ENCODE assay signal across 27 cellular contexts in the genomic region with DNA sequence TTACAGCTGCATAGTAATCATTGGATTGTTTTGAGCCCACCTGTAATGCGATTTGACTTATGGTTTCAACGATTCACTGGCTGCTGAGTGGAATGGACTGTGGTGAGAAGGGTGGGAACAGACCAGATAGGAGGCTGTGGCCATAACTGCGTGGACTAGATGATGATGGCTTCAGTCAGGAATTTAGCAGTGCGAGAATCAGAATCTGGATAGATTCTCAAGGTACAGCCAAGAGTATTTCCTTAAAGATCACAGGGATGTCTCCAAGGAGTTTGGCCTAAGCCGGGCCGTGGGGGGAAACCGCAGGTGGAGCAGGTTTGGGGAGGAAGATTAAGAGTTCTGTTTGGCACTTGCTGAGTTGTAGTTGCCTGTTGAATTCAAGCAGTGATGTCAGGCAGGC. TPM values are rescaled to one million over a fixed set of nuclear protein-coding genes. Genes with fewer than 3 reads are reported as not detected.
DNase-seq lines count a peak whose midpoint lies in the region; ATAC-seq and TF ChIP-seq lines count a peak whose summit lies in the region.
"Had no signal": no experiment of that assay in that cellular context is flagged by ENCODE, and none has a peak within 500 bp of the region (broad histone marks: within the 10 kb centered on the region; RNA-seq: fewer than 3 reads in every experiment).

No MANE protein-coding gene starts in this region.

- no peaks in the 10 kb centered on the region for H3K9me3 Mint-ChIP-seq in endodermal cell
- H3K9me3 Mint-ChIP-seq: activated CD4-positive, alpha-beta T cell treated with anti-CD3 and anti-CD28 coated beads, Interleukin-2, amount 10 ng/mL, durations not matched to agents 24 days and 14 days; activated naive CD8-positive, alpha-beta T cell treated with anti-CD3 and anti-CD28 coated beads for 36 hours; activated T-helper 17 cell treated with anti-CD3 and anti-CD28 coated beads, Interleukin-2, amount 50 U/mL, for 72 hours; memory B cell; naive thymus-derived CD8-positive, alpha-beta T cell; stimulated activated naive B cell treated with anti-CD40 and anti-IgM and Interleukin-4, amounts not matched to agents 10 μg/mL and 1 μg/mL and 100 μg/mL, for 72 hours had no signal

- no peaks in the 10 kb centered on the region for H3K27me3 ChIP-seq in endodermal cell (ENCODE audit: control insufficient read depth, insufficient read depth, low read length, poor library complexity, severe bottlenecking)
- H3K27me3 ChIP-seq: body of pancreas, colonic mucosa, heart left ventricle, sigmoid colon had no signal

- peaks cover 20% of the 10 kb centered on the region for H3K4me1 ChIP-seq in endodermal cell (ENCODE audit: control insufficient read depth, insufficient read depth, low read length)
- H3K4me1 ChIP-seq in mesodermal cell (ENCODE audit: control insufficient read depth, insufficient read depth, low read length, poor library complexity, severe bottlenecking) = peaks cover 19% of the 10 kb centered on the region
- H3K4me1 ChIP-seq: body of pancreas, colonic mucosa, parathyroid adenoma, sigmoid colon had no signal

- H3K9ac ChIP-seq in endodermal cell (ENCODE audit: extremely low read depth, low read length, poor library complexity, severe bottlenecking) = peak overlapping the region; percentile 52
- H3K9ac ChIP-seq: parathyroid adenoma had no signal

- no peaks in the 10 kb centered on the region for H3K27me3 Mint-ChIP-seq in endodermal cell (ENCODE audit: insufficient read depth)

- H3K36me3 ChIP-seq in endodermal cell (ENCODE audit: control insufficient read depth, insufficient read depth, low read length) (peaks cover 3% of the 10 kb centered on the region), mesodermal cell (ENCODE audit: control insufficient read depth, insufficient read depth, low read length) (no peaks in the 10 kb centered on the region)
- H3K36me3 ChIP-seq: colonic mucosa, HAP-1, heart left ventricle, sigmoid colon, thoracic aorta had no signal

- WGBS in endodermal cell (ENCODE audit: insufficient coverage in 1 of 2, insufficient read length in 1 of 2), 2 experiments = 92 to 95% methylated on average over 5 to 7 of the region's 7 CpGs
- WGBS in mesodermal cell (ENCODE audit: insufficient coverage in 2 of 2), 2 experiments = 91% methylated on average over 7 of the region's 7 CpGs

- H3K4me3 ChIP-seq in endodermal cell (ENCODE audit: low read length) = no peak overlapping the region
- no peak overlapping the region for H3K4me3 ChIP-seq in mesodermal cell (ENCODE audit: extremely low read depth, insufficient read depth, low read length, poor library complexity, severe bottlenecking)
- H3K4me3 ChIP-seq: body of pancreas, colonic mucosa, HAP-1, heart left ventricle, sigmoid colon, thoracic aorta had no signal

- H3K27ac ChIP-seq in endodermal cell (ENCODE audit: low read depth, low read length) = peak overlapping the region; percentile 25
- peak overlapping the region; percentile 79 for H3K27ac ChIP-seq in mesodermal cell (ENCODE audit: low read depth, low read length, severe bottlenecking)
- H3K27ac ChIP-seq: body of pancreas, colonic mucosa, parathyroid adenoma, sigmoid colon, thoracic aorta had no signal

- H3K4me3 Mint-ChIP-seq in endodermal cell = no peak overlapping the region
- H3K4me3 Mint-ChIP-seq: activated CD4-positive, alpha-beta T cell treated with anti-CD3 and anti-CD28 coated beads, Interleukin-2, amount 10 ng/mL, durations not matched to agents 24 days and 14 days; activated CD8-positive, alpha-beta memory T cell treated with anti-CD3 and anti-CD28 coated beads, Interleukin-2, amount 10 ng/mL, durations not matched to agents 7 days and 5 days; activated naive CD8-positive, alpha-beta T cell treated with anti-CD3 and anti-CD28 coated beads for 36 hours; activated T-helper 17 cell treated with anti-CD3 and anti-CD28 coated beads, Interleukin-2, amount 50 U/mL, for 72 hours; CD14-positive monocyte; memory B cell; naive thymus-derived CD8-positive, alpha-beta T cell; stimulated activated naive B cell treated with anti-CD40 and anti-IgM and Interleukin-4, amounts not matched to agents 10 μg/mL and 1 μg/mL and 100 μg/mL, for 72 hours had no signal

- peak overlapping the region; percentile 96 for H3K27ac Mint-ChIP-seq in endodermal cell
- H3K27ac Mint-ChIP-seq: activated CD4-positive, alpha-beta T cell treated with anti-CD3 and anti-CD28 coated beads, Interleukin-2, amount 10 ng/mL, durations not matched to agents 24 days and 14 days; activated CD8-positive, alpha-beta memory T cell treated with anti-CD3 and anti-CD28 coated beads, Interleukin-2, amount 10 ng/mL, durations not matched to agents 7 days and 5 days; activated T-helper 17 cell treated with anti-CD3 and anti-CD28 coated beads, Interleukin-2, amount 50 U/mL, for 72 hours; memory B cell; stimulated activated naive B cell treated with anti-CD40 and anti-IgM and Interleukin-4, amounts not matched to agents 10 μg/mL and 1 μg/mL and 100 μg/mL, for 72 hours had no signal

- no peak for ATAC-seq in stimulated activated naive CD8-positive, alpha-beta T cell treated with anti-CD3 and anti-CD28 coated beads, Interleukin-15, Interleukin-2, amounts not matched to agents 100 U/mL and 50 U/mL, for 24 hours
- no peak for ATAC-seq in GM19452 (IDR thresholded peaks at IDR 0.05; ENCODE audit: unreplicated experiment)
- ATAC-seq in HG03097 (IDR thresholded peaks at IDR 0.05; ENCODE audit: low FRiP score, unreplicated experiment) = no peak
- ATAC-seq: activated CD8-positive, alpha-beta memory T cell treated with anti-CD3 and anti-CD28 coated beads, Interleukin-2, amount 10 ng/mL, durations not matched to agents 7 days and 5 days; activated T-helper 17 cell treated with anti-CD3 and anti-CD28 coated beads, Interleukin-2, amount 50 U/mL, for 72 hours; body of pancreas; naive thymus-derived CD8-positive, alpha-beta T cell; stimulated activated naive B cell treated with anti-CD40 and anti-IgM and Interleukin-4, amounts not matched to agents 10 μg/mL and 1 μg/mL and 100 μg/mL, for 72 hours had no signal

- peak; percentile 33 for DNase-seq in EH (ENCODE audit: low read depth)
- DNase-seq in M059J (ENCODE audit: low read depth) = peak; percentile 43
- DNase-seq in endodermal cell = peak; percentile 62
- no peak for DNase-seq in effector CD4-positive, alpha-beta T cell
- DNase-seq in stimulated activated naive CD8-positive, alpha-beta T cell treated with anti-CD3 and anti-CD28 coated beads, Interleukin-15, Interleukin-2, amounts not matched to agents 100 U/mL and 50 U/mL, for 24 hours = no peak
- DNase-seq: activated CD4-positive, alpha-beta T cell treated with anti-CD3 and anti-CD28 coated beads, Interleukin-2, amount 10 ng/mL, durations not matched to agents 24 days and 14 days; activated CD8-positive, alpha-beta memory T cell treated with anti-CD3 and anti-CD28 coated beads, Interleukin-2, amount 10 ng/mL, durations not matched to agents 7 days and 5 days; activated naive CD8-positive, alpha-beta T cell treated with anti-CD3 and anti-CD28 coated beads for 36 hours; colonic mucosa; DMS153; naive thymus-derived CD8-positive, alpha-beta T cell; NCI-H1417; NCI-H774; SIG-M5; sigmoid colon; stimulated activated naive B cell treated with anti-CD40 and anti-IgM and Interleukin-4, amounts not matched to agents 10 μg/mL and 1 μg/mL and 100 μg/mL, for 72 hours had no signal

- H3K9me3 ChIP-seq in endodermal cell (ENCODE audit: control insufficient read depth, low read length) (no peaks in the 10 kb centered on the region), mesodermal cell (ENCODE audit: control insufficient read depth, low read length) (no peaks in the 10 kb centered on the region)
- H3K9me3 ChIP-seq: body of pancreas, colonic mucosa, HAP-1, heart left ventricle, sigmoid colon, thoracic aorta had no signal

- no peak for TF ChIP-seq CTCF in endodermal cell (conservative IDR thresholded peaks at IDR 0.05)

- no peaks in the 10 kb centered on the region for H3K36me3 Mint-ChIP-seq in endodermal cell (ENCODE audit: low read depth)
- H3K36me3 Mint-ChIP-seq: activated CD8-positive, alpha-beta memory T cell treated with anti-CD3 and anti-CD28 coated beads, Interleukin-2, amount 10 ng/mL, durations not matched to agents 7 days and 5 days; activated naive CD8-positive, alpha-beta T cell treated with anti-CD3 and anti-CD28 coated beads for 36 hours; CD14-positive monocyte; memory B cell; naive thymus-derived CD8-positive, alpha-beta T cell; stimulated activated naive B cell treated with anti-CD40 and anti-IgM and Interleukin-4, amounts not matched to agents 10 μg/mL and 1 μg/mL and 100 μg/mL, for 72 hours had no signal

- H3K4me1 Mint-ChIP-seq in endodermal cell = peaks cover 58% of the 10 kb centered on the region
- H3K4me1 Mint-ChIP-seq: activated CD4-positive, alpha-beta T cell treated with anti-CD3 and anti-CD28 coated beads, Interleukin-2, amount 10 ng/mL, durations not matched to agents 24 days and 14 days; activated CD8-positive, alpha-beta memory T cell treated with anti-CD3 and anti-CD28 coated beads, Interleukin-2, amount 10 ng/mL, durations not matched to agents 7 days and 5 days; activated naive CD8-positive, alpha-beta T cell treated with anti-CD3 and anti-CD28 coated beads for 36 hours; activated T-helper 17 cell treated with anti-CD3 and anti-CD28 coated beads, Interleukin-2, amount 50 U/mL, for 72 hours; CD14-positive monocyte; memory B cell; naive thymus-derived CD8-positive, alpha-beta T cell; stimulated activated naive B cell treated with anti-CD40 and anti-IgM and Interleukin-4, amounts not matched to agents 10 μg/mL and 1 μg/mL and 100 μg/mL, for 72 hours had no signal

RNA-seq across cellular contexts. Expression of gene CHMP1B, which starts 44.0 kb away (rescaled TPM):
- total RNA-seq in M059J (2014; rRNA removed; shearing (Covaris generic)) = 33.0 and 50.2 TPM in 2 replicates
- total RNA-seq in endodermal cell = 10 to 100 TPM; 35.3 to 35.8 TPM
- 37.6 TPM for polyA plus RNA-seq in endodermal cell (2013, experiment 1 of 2)
- polyA plus RNA-seq in endodermal cell (2013, experiment 2 of 2) = 35.4 TPM
- 40.1 TPM for polyA plus RNA-seq in mesodermal cell (2013, experiment 1 of 2)
- 38.2 TPM for polyA plus RNA-seq in mesodermal cell (2013, experiment 2 of 2)

Comparison
In these comparisons a context has a peak if more than half of its experiments do, and no peak if none do; other contexts are left out.
1. DNase-seq: peak in EH (single experiment), M059J (single experiment) and endodermal cell (single experiment); none in effector CD4-positive, alpha-beta T cell (single experiment) and stimulated activated naive CD8-positive, alpha-beta T cell treated with anti-CD3 and anti-CD28 coated beads, Interleukin-15, Interleukin-2, amounts not matched to agents 100 U/mL and 50 U/mL, for 24 hours (single experiment).